ENCODE assay signal across 1 cellular context in genomic region chr6:136072691-136073090, GRCh38.
TF ChIP-seq lines count a peak whose summit lies in the region.

No MANE protein-coding gene starts in this region.

TF ChIP-seq in IMR-90, 13 proteins besides CTCF, POLR2A, EP300 and RAD21 (continued from another document):
- TF ChIP-seq RFX5 (IDR thresholded peaks at IDR 0.05; ENCODE audit: low read depth, low read length) (no peak), CEBPB (IDR thresholded peaks at IDR 0.05; ENCODE audit: low read depth, low read length) (no peak), CHD1 (IDR thresholded peaks at IDR 0.05; ENCODE audit: low read depth, low read length) (no peak), MAZ (IDR thresholded peaks at IDR 0.05; ENCODE audit: borderline replicate concordance, low read depth, low read length) (no peak), ELK1 (IDR thresholded peaks at IDR 0.05; ENCODE audit: borderline replicate concordance, low read depth, low read length) (no peak), SMC3 (IDR thresholded peaks at IDR 0.05; ENCODE audit: low read depth, low read length) (no peak)
